ENCODE assay signal across 8 cellular contexts in the genomic region with DNA sequence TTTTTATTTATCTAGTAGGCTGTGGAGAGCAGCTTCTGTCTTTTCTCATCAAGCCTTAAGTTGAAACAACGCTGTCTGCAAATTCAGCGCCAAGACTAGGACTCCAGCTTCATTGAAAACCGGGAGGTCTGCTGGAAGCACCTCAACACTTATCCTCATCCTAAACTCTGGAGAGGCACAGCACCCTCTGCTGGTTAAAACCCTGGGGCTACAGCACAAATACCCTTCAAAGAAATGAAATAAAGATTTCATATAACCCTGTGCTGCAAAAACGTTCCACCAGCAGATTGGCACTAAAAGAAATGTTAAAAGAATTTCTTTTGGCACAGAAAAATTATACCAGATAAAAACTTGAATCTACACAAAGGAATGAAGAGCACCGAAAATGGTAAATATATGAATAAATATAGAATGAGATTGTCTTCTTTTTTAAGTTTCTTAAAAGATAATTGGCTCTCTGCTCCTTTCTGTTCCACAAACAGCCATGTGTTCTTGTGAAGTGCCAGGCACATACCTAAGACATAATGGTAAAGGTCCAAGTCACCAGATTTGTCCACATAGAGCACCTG.
DNase-seq lines count a peak whose midpoint lies in the region; ATAC-seq, FAIRE-seq and TF ChIP-seq lines count a peak whose summit lies in the region.

No MANE protein-coding gene starts in this region.

- DNase-seq in AG09319 (ENCODE audit: extremely low read depth, low read depth): no peak
- peak; percentile 9 for DNase-seq in H54 (ENCODE audit: insufficient read length, low spot score)
- DNase-seq in SK-MEL-5 (ENCODE audit: low read depth, low spot score): peak; percentile 64
- DNase-seq in activated naive CD4-positive, alpha-beta T cell treated with anti-CD3 and anti-CD28 coated beads, Interleukin-2, amount 10 ng/mL, durations not matched to agents 7 days and 5 days: peak; percentile 72
- peak; percentile 77 for DNase-seq in iPS-NIHi7 (ENCODE audit: extremely low spot score)
- peak; percentile 39 to 49 for DNase-seq in stimulated activated CD4-positive, alpha-beta T cell treated with anti-CD3 and anti-CD28 coated beads, Interleukin-4, amount 100 ng/mL, for 48 hours (ENCODE audit: low read depth in 2 of 2)
- no peak for DNase-seq in HuH-7.5 (ENCODE audit: low spot score)

- in situ Hi-C loops in SK-MEL-5 (cut with HindIII; ENCODE audit: low pct_unique_long_range_greater_than_20kb, low sequenced_read_pairs): no loop called here

- CTCF ChIA-PET in activated naive CD4-positive, alpha-beta T cell treated with anti-CD3 and anti-CD28 coated beads, Interleukin-2, amount 10 ng/mL, durations not matched to agents 7 days and 5 days (lab: Charles Lee): interaction anchor here (0.7 to 1.6 kb wide), 7 partner anchors 11 to 392 kb away, joined by 3 to 9 read pairs (median 3); no protein-coding TSS in a partner anchor

- peak; percentile 41 for FAIRE-seq in H54 (lab: Jason Lieb, UNC)

- no peak for ATAC-seq in HG02763 (IDR thresholded peaks at IDR 0.05; ENCODE audit: unreplicated experiment)

- no peaks in the 10 kb centered on the region for H3K9me3 Mint-ChIP-seq in activated naive CD4-positive, alpha-beta T cell treated with anti-CD3 and anti-CD28 coated beads, Interleukin-2, amount 10 ng/mL, durations not matched to agents 7 days and 5 days

- no peaks in the 10 kb centered on the region for H3K36me3 Mint-ChIP-seq in activated naive CD4-positive, alpha-beta T cell treated with anti-CD3 and anti-CD28 coated beads, Interleukin-2, amount 10 ng/mL, durations not matched to agents 7 days and 5 days

- peaks cover 4% of the 10 kb centered on the region for H3K27me3 Mint-ChIP-seq in activated naive CD4-positive, alpha-beta T cell treated with anti-CD3 and anti-CD28 coated beads, Interleukin-2, amount 10 ng/mL, durations not matched to agents 7 days and 5 days

- TF ChIP-seq POLR2A in H54 (IDR thresholded peaks at IDR 0.05; ENCODE audit: low read depth, low read length): no peak

- peak; percentile 20 for TF ChIP-seq CTCF in AG09319 (IDR thresholded peaks at IDR 0.05; ENCODE audit: low read depth, low read length)

- no peak overlapping the region for H3K4me3 Mint-ChIP-seq in activated naive CD4-positive, alpha-beta T cell treated with anti-CD3 and anti-CD28 coated beads, Interleukin-2, amount 10 ng/mL, durations not matched to agents 7 days and 5 days

- H3K4me1 Mint-ChIP-seq in activated naive CD4-positive, alpha-beta T cell treated with anti-CD3 and anti-CD28 coated beads, Interleukin-2, amount 10 ng/mL, durations not matched to agents 7 days and 5 days: no peaks in the 10 kb centered on the region

- no peak overlapping the region for H3K27ac Mint-ChIP-seq in activated naive CD4-positive, alpha-beta T cell treated with anti-CD3 and anti-CD28 coated beads, Interleukin-2, amount 10 ng/mL, durations not matched to agents 7 days and 5 days

Comparison
In these comparisons a context has a peak if more than half of its experiments do, and no peak if none do; other contexts are left out.
1. DNase-seq: peak in H54 (single experiment), SK-MEL-5 (single experiment), activated naive CD4-positive, alpha-beta T cell treated with anti-CD3 and anti-CD28 coated beads, Interleukin-2, amount 10 ng/mL, durations not matched to agents 7 days and 5 days (single experiment), iPS-NIHi7 (single experiment) and stimulated activated CD4-positive, alpha-beta T cell treated with anti-CD3 and anti-CD28 coated beads, Interleukin-4, amount 100 ng/mL, for 48 hours (2 of 2); none in AG09319 (single experiment) and HuH-7.5 (single experiment).